9 cellular contexts compared by ENCODE assay signal in genomic region chrX:11908371-11908770, GRCh38.
DNase-seq lines count a peak whose midpoint lies in the region; ATAC-seq and TF ChIP-seq lines count a peak whose summit lies in the region.
"Had no signal": no experiment of that assay in that cellular context is flagged by ENCODE, and none has a peak within 500 bp of the region (broad histone marks: within the 10 kb centered on the region; RNA-seq: fewer than 3 reads in every experiment).

No MANE protein-coding gene starts in this region.

- no peaks in the 10 kb centered on the region for H4K20me1 ChIP-seq in Karpas-422 (ENCODE audit: insufficient read depth, low read depth, low read length)
- H4K20me1 ChIP-seq: BLaER1 had no signal

- intact Hi-C loops in stomach (cut with DNase I; ENCODE audit: low total_unique reads) = no loop called here

- H3K27ac ChIP-seq in Karpas-422 (ENCODE audit: low read length) = no peak overlapping the region
- H3K27ac ChIP-seq in mesendoderm (ENCODE audit: low read depth, low read length) = no peak overlapping the region
- H3K27ac ChIP-seq in stomach = no peak overlapping the region
- H3K27ac ChIP-seq: BLaER1 had no signal

- H3K36me3 Mint-ChIP-seq in activated T-cell treated with anti-CD3 and anti-CD28 coated beads, Interleukin-2, amount 50 U/mL, for 72 hours (ENCODE audit: insufficient read depth in 2 of 2) = peaks cover 0 to 8% of the 10 kb centered on the region in 2 donors

- no peak overlapping the region for H3K4me3 Mint-ChIP-seq in activated T-cell treated with anti-CD3 and anti-CD28 coated beads, Interleukin-2, amount 50 U/mL, for 72 hours

- H3K4me2 ChIP-seq in Karpas-422 (ENCODE audit: low read depth, low read length, poor library complexity, severe bottlenecking) = no peak overlapping the region
- no peak overlapping the region for H3K4me2 ChIP-seq in mesendoderm (ENCODE audit: low read length)
- H3K4me2 ChIP-seq: BLaER1 had no signal

- H3K27me3 ChIP-seq in Karpas-422 (ENCODE audit: low read length) = no peaks in the 10 kb centered on the region
- no peaks in the 10 kb centered on the region for H3K27me3 ChIP-seq in mesendoderm (ENCODE audit: insufficient read depth, low read length, poor library complexity)
- H3K27me3 ChIP-seq in stomach = no peaks in the 10 kb centered on the region

- H4K8ac ChIP-seq in mesendoderm (ENCODE audit: low read depth, low read length) = no peak overlapping the region

- H3K4me1 ChIP-seq in Karpas-422 (ENCODE audit: low read length) (no peaks in the 10 kb centered on the region), mesendoderm (ENCODE audit: control insufficient read depth, low read depth, low read length) (no peaks in the 10 kb centered on the region), stomach (no peaks in the 10 kb centered on the region)
- H3K4me1 ChIP-seq: BLaER1 had no signal

- H3K79me1 ChIP-seq in mesendoderm (ENCODE audit: low read length) = no peaks in the 10 kb centered on the region

- no peak overlapping the region for H2BK120ac ChIP-seq in mesendoderm (ENCODE audit: low read depth, low read length)

- H3K36me3 ChIP-seq in Karpas-422 (ENCODE audit: insufficient read depth, low read length) = no peaks in the 10 kb centered on the region
- H3K36me3 ChIP-seq in mesendoderm (ENCODE audit: control insufficient read depth, insufficient read depth, low read length) = no peaks in the 10 kb centered on the region
- no peaks in the 10 kb centered on the region for H3K36me3 ChIP-seq in stomach
- H3K36me3 ChIP-seq: BLaER1 had no signal

- no peak overlapping the region for H2BK15ac ChIP-seq in mesendoderm (replicated peaks; ENCODE audit: low read depth)

- H2AFZ ChIP-seq in Karpas-422 (ENCODE audit: low read length) = no peak overlapping the region

- no peak overlapping the region for H3K27ac Mint-ChIP-seq in activated T-cell treated with anti-CD3 and anti-CD28 coated beads, Interleukin-2, amount 50 U/mL, for 72 hours

- no peak overlapping the region for H3K23ac ChIP-seq in mesendoderm (ENCODE audit: low read length)

- H3K9me3 Mint-ChIP-seq in activated T-cell treated with anti-CD3 and anti-CD28 coated beads, Interleukin-2, amount 50 U/mL, for 72 hours = no peaks in the 10 kb centered on the region

- H4K5ac ChIP-seq in mesendoderm (ENCODE audit: low read length) = no peak overlapping the region

- H3K56ac ChIP-seq in mesendoderm (ENCODE audit: low read length) = no peak overlapping the region

- H3K18ac ChIP-seq in mesendoderm (ENCODE audit: low read length) = no peak overlapping the region

- no peaks in the 10 kb centered on the region for H3K9me2 ChIP-seq in Karpas-422 (replicated peaks; ENCODE audit: insufficient read depth, low read length)

- H2BK5ac ChIP-seq in mesendoderm (ENCODE audit: low read length) = no peak overlapping the region

- peaks cover 5% of the 10 kb centered on the region for H3K4me1 Mint-ChIP-seq in activated T-cell treated with anti-CD3 and anti-CD28 coated beads, Interleukin-2, amount 50 U/mL, for 72 hours (ENCODE audit: low read depth)

- no peak overlapping the region for H3K4me3 ChIP-seq in Karpas-422 (ENCODE audit: low read length)
- H3K4me3 ChIP-seq in mesendoderm (ENCODE audit: low read length) = no peak overlapping the region
- no peak overlapping the region for H3K4me3 ChIP-seq in stomach
- H3K4me3 ChIP-seq: BLaER1 had no signal

- TF ChIP-seq CTCF in stomach (IDR thresholded peaks at IDR 0.05) = no peak

- no peak for TF ChIP-seq POLR2A in stomach (IDR thresholded peaks at IDR 0.05)

- H3K79me2 ChIP-seq in Karpas-422 (ENCODE audit: low read length) (no peaks in the 10 kb centered on the region), mesendoderm (ENCODE audit: control insufficient read depth, insufficient read depth, low read length) (no peaks in the 10 kb centered on the region)

- WGBS in mesendoderm (ENCODE audit: extremely low coverage, insufficient coverage, low lambda C conversion rate) = no CpG with 5 or more reads among the region's 2 CpGs
- 0 to 17% (median 9%) methylated on average over 1 to 2 of the region's 2 CpGs for WGBS in stomach, 5 donors

- no peak for TF ChIP-seq EP300 in stomach (IDR thresholded peaks at IDR 0.05)

- DNase-seq in NCI-H1417 (lab: John Stamatoyannopoulos, UW) = peak in 2 of 3 experiments; percentile 20 to 58
- DNase-seq in NCI-H1417 treated with DMSO at 0.1 percent for 48 hours (lab: John Stamatoyannopoulos, UW) = no peak
- DNase-seq in Karpas-422 = peak; percentile 76
- peak; percentile 22 to 23 for DNase-seq in activated T-cell treated with anti-CD3 and anti-CD28 coated beads, Interleukin-2, amount 50 U/mL, for 72 hours
- DNase-seq in mesendoderm = peak; percentile 47
- DNase-seq in DMS153 (lab: John Stamatoyannopoulos, UW) = no peak
- no peak for DNase-seq in stomach

- peak; percentile 64 for ATAC-seq in GM21515 (IDR thresholded peaks at IDR 0.05; ENCODE audit: unreplicated experiment)
- peak; percentile 82 to 90 for ATAC-seq in activated T-cell treated with anti-CD3 and anti-CD28 coated beads, Interleukin-2, amount 50 U/mL, for 72 hours (replicated peaks in 1 of 2)

- H3K4ac ChIP-seq in mesendoderm (ENCODE audit: low read depth, low read length) = no peak overlapping the region

- no peak overlapping the region for H2AK5ac ChIP-seq in mesendoderm (ENCODE audit: low read length)

- no peak overlapping the region for H3K9ac ChIP-seq in Karpas-422 (ENCODE audit: low read length)
- H3K9ac ChIP-seq in mesendoderm (ENCODE audit: low read length) = no peak overlapping the region
- H3K9ac ChIP-seq: BLaER1 had no signal

- H3K9me3 ChIP-seq in Karpas-422 (ENCODE audit: low read length) (peaks cover 4% of the 10 kb centered on the region; the same call in 1 of the 2 replicates), stomach (peaks cover 0 to 12% (median 2%) of the 10 kb centered on the region in 4 donors)

- peaks cover 12% of the 10 kb centered on the region for H3K27me3 Mint-ChIP-seq in activated T-cell treated with anti-CD3 and anti-CD28 coated beads, Interleukin-2, amount 50 U/mL, for 72 hours (ENCODE audit: low read depth)

Comparison
In these comparisons a context has a peak if more than half of its experiments do, and no peak if none do; other contexts are left out.
1. DNase-seq: peak in NCI-H1417 (2 of 3), Karpas-422 (single experiment), activated T-cell treated with anti-CD3 and anti-CD28 coated beads, Interleukin-2, amount 50 U/mL, for 72 hours (2 of 2) and mesendoderm (single experiment); none in NCI-H1417 treated with DMSO at 0.1 percent for 48 hours (single experiment), DMS153 (single experiment) and stomach (single experiment).